In genomic region chr1:111778541-111779051, GRCh38 we compare ENCODE assay signal across 1 cellular context.
TF ChIP-seq lines count a peak whose summit lies in the region.

No MANE protein-coding gene starts in this region.

TF ChIP-seq in SK-N-SH, 30 proteins besides CTCF, POLR2A, EP300 and RAD21 (continued from another document):
- TF ChIP-seq, protein P1, sequence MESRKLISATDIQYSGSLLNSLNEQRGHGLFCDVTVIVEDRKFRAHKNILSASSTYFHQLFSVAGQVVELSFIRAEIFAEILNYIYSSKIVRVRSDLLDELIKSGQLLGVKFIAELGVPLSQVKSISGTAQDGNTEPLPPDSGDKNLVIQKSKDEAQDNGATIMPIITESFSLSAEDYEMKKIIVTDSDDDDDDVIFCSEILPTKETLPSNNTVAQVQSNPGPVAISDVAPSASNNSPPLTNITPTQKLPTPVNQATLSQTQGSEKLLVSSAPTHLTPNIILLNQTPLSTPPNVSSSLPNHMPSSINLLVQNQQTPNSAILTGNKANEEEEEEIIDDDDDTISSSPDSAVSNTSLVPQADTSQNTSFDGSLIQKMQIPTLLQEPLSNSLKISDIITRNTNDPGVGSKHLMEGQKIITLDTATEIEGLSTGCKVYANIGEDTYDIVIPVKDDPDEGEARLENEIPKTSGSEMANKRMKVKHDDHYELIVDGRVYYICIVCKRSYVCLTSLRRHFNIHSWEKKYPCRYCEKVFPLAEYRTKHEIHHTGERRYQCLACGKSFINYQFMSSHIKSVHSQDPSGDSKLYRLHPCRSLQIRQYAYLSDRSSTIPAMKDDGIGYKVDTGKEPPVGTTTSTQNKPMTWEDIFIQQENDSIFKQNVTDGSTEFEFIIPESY (IDR thresholded peaks at IDR 0.05; ENCODE audit: borderline replicate concordance, low read depth): no peak
- TF ChIP-seq GABPA (IDR thresholded peaks at IDR 0.05; ENCODE audit: low read depth): no peak
- TF ChIP-seq MXI1 (IDR thresholded peaks at IDR 0.05; ENCODE audit: low read depth, low read length): no peak
- TF ChIP-seq USF2 (IDR thresholded peaks at IDR 0.05; ENCODE audit: borderline replicate concordance, low read depth, low read length): no peak
- no peak for TF ChIP-seq RCOR1 (IDR thresholded peaks at IDR 0.05; ENCODE audit: low read length)
